1 cellular context compared by ENCODE assay signal in the genomic region with DNA sequence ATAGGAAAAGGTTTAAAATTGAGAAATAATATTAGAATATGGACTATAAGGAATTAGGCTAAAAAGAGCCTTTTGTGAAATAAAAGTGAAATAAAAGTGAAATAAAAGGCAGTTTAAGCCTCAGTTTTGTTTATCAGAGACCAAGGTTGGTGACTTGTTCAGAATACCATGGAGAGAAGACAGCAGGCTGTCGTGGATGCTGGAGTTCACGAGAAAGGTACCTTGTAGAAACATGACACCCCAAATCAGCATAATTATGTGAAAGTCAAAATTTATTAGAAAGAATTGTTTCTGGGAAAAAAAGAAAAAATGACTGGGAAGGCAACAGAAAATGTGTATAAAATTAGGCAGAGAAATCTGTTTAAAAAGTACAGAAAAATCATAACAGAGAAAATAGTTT.
TF ChIP-seq lines count a peak whose summit lies in the region.

No MANE protein-coding gene starts in this region.

TF ChIP-seq in SK-N-SH, 30 proteins besides CTCF, POLR2A, EP300 and RAD21:
- TF ChIP-seq, protein P1, sequence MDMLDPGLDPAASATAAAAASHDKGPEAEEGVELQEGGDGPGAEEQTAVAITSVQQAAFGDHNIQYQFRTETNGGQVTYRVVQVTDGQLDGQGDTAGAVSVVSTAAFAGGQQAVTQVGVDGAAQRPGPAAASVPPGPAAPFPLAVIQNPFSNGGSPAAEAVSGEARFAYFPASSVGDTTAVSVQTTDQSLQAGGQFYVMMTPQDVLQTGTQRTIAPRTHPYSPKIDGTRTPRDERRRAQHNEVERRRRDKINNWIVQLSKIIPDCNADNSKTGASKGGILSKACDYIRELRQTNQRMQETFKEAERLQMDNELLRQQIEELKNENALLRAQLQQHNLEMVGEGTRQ (IDR thresholded peaks at IDR 0.05; ENCODE audit: borderline replicate concordance, low read depth, low read length), result no peak
- TF ChIP-seq, protein P2, sequence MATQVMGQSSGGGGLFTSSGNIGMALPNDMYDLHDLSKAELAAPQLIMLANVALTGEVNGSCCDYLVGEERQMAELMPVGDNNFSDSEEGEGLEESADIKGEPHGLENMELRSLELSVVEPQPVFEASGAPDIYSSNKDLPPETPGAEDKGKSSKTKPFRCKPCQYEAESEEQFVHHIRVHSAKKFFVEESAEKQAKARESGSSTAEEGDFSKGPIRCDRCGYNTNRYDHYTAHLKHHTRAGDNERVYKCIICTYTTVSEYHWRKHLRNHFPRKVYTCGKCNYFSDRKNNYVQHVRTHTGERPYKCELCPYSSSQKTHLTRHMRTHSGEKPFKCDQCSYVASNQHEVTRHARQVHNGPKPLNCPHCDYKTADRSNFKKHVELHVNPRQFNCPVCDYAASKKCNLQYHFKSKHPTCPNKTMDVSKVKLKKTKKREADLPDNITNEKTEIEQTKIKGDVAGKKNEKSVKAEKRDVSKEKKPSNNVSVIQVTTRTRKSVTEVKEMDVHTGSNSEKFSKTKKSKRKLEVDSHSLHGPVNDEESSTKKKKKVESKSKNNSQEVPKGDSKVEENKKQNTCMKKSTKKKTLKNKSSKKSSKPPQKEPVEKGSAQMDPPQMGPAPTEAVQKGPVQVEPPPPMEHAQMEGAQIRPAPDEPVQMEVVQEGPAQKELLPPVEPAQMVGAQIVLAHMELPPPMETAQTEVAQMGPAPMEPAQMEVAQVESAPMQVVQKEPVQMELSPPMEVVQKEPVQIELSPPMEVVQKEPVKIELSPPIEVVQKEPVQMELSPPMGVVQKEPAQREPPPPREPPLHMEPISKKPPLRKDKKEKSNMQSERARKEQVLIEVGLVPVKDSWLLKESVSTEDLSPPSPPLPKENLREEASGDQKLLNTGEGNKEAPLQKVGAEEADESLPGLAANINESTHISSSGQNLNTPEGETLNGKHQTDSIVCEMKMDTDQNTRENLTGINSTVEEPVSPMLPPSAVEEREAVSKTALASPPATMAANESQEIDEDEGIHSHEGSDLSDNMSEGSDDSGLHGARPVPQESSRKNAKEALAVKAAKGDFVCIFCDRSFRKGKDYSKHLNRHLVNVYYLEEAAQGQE (IDR thresholded peaks at IDR 0.05; ENCODE audit: low read depth, low read length), result peak; percentile 63; the same call in 1 of the 2 replicates
TF ChIP-seq in SK-N-SH: peak in this region for 1.
